In the genomic region with DNA sequence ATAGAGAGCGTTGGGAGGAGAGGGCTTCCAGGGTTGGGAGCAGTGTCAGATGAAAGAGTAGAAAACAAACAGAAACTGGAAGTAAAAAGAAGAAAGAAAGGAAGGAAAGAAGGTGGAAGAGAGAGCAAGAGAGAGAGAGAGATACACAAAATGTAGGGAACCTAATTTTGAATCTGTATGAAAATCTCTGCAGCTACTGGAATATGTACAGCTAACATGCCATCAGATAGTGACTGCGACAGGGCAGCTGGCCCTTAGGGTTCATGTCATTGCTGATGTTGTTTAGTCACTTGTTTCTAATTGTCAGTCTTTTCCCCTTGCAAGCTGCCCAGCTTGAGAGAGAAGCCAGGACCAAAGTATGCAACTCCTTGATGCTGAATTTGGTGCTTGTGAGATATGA, we compare ENCODE assay signal across 35 cellular contexts.
"Had no signal": no experiment of that assay in that cellular context is flagged by ENCODE, and none has a peak within 500 bp of the region (broad histone marks: within the 10 kb centered on the region; RNA-seq: fewer than 3 reads in every experiment).

No MANE protein-coding gene starts in this region.

- H3K27ac Mint-ChIP-seq: activated B cell treated with CpG ODN at 0.5 μM for 24 hours; activated CD4-positive, alpha-beta memory T cell treated with anti-CD3 and anti-CD28 coated beads, Interleukin-2, amount 10 ng/mL, durations not matched to agents 7 days and 5 days; activated CD4-positive, alpha-beta T cell treated with anti-CD3 and anti-CD28 coated beads, Interleukin-2, amount 10 ng/mL, durations not matched to agents 24 days and 14 days; activated CD8-positive, alpha-beta memory T cell treated with anti-CD3 and anti-CD28 coated beads, Interleukin-2, amount 10 ng/mL, durations not matched to agents 7 days and 5 days; activated CD8-positive, alpha-beta T cell treated with anti-CD3 and anti-CD28 coated beads, Interleukin-2, amount 10 ng/mL, durations not matched to agents 7 days and 5 days; activated naive CD4-positive, alpha-beta T cell treated with anti-CD3 and anti-CD28 coated beads for 36 hours; activated naive CD4-positive, alpha-beta T cell treated with anti-CD3 and anti-CD28 coated beads, Interleukin-2, amount 50 U/mL, for 72 hours; activated naive CD8-positive, alpha-beta T cell treated with anti-CD3 and anti-CD28 coated beads for 36 hours; activated T-cell treated with anti-CD3 and anti-CD28 coated beads, Interleukin-2, amount 50 U/mL, for 72 hours; activated T-helper 1 cell treated with anti-CD3 and anti-CD28 coated beads, Interleukin-12 subunit alpha, Interleukin-12 subunit beta, Interleukin-2, Interleukin-4 antibody, amounts not matched to agents 30 ng/mL and 10 ng/mL and 1 ng/mL, durations not matched to agents 14 hours and 24 hours and 36 hours; activated T-helper 17 cell treated with anti-CD3 and anti-CD28 coated beads, Interleukin-2, amount 50 U/mL, for 72 hours; T-helper 1 cell treated with Interleukin-12 subunit alpha and Interleukin-12 subunit beta and Interleukin-4 antibody, amounts not matched to agents 30 μg/mL and 1 μg/mL, for 36 hours; T-helper 2 cell treated with Interferon-gamma antibody and Interleukin-4, amounts not matched to agents 5 μg/mL and 100 μg/mL, for 36 hours had no signal

- H3K9me3 Mint-ChIP-seq: activated B cell treated with CpG ODN at 0.5 μM for 24 hours; activated CD4-positive, alpha-beta memory T cell treated with anti-CD3 and anti-CD28 coated beads, Interleukin-2, amount 10 ng/mL, durations not matched to agents 7 days and 5 days; activated CD4-positive, alpha-beta T cell treated with anti-CD3 and anti-CD28 coated beads, Interleukin-2, amount 10 ng/mL, durations not matched to agents 24 days and 14 days; activated naive CD4-positive, alpha-beta T cell treated with anti-CD3 and anti-CD28 coated beads for 36 hours; activated naive CD4-positive, alpha-beta T cell treated with anti-CD3 and anti-CD28 coated beads, Interleukin-2, amount 50 U/mL, for 72 hours; activated naive CD8-positive, alpha-beta T cell treated with anti-CD3 and anti-CD28 coated beads for 36 hours; activated T-cell treated with anti-CD3 and anti-CD28 coated beads, Interleukin-2, amount 50 U/mL, for 4 hours; activated T-cell treated with anti-CD3 and anti-CD28 coated beads, Interleukin-2, amount 50 U/mL, for 72 hours; activated T-helper 1 cell treated with anti-CD3 and anti-CD28 coated beads, Interleukin-12 subunit alpha, Interleukin-12 subunit beta, Interleukin-2, Interleukin-4 antibody, amounts not matched to agents 30 ng/mL and 10 ng/mL and 1 ng/mL, durations not matched to agents 14 hours and 24 hours and 36 hours; activated T-helper 17 cell treated with anti-CD3 and anti-CD28 coated beads, Interleukin-2, amount 50 U/mL, for 72 hours; T-helper 1 cell treated with Interleukin-12 subunit alpha and Interleukin-12 subunit beta and Interleukin-4 antibody, amounts not matched to agents 30 μg/mL and 1 μg/mL, for 36 hours; T-helper 2 cell treated with Interferon-gamma antibody and Interleukin-4, amounts not matched to agents 5 μg/mL and 100 μg/mL, for 36 hours had no signal

- ATAC-seq: activated CD8-positive, alpha-beta memory T cell treated with anti-CD3 and anti-CD28 coated beads, Interleukin-2, amount 10 ng/mL, durations not matched to agents 7 days and 5 days; activated CD8-positive, alpha-beta T cell treated with anti-CD3 and anti-CD28 coated beads, Interleukin-2, amount 10 ng/mL, durations not matched to agents 7 days and 5 days; activated naive CD4-positive, alpha-beta T cell treated with anti-CD3 and anti-CD28 coated beads, Interleukin-2, amount 50 U/mL, for 72 hours; activated T-cell treated with anti-CD3 and anti-CD28 coated beads, Interleukin-2, amount 50 U/mL, for 4 hours; activated T-cell treated with anti-CD3 and anti-CD28 coated beads, Interleukin-2, amount 50 U/mL, for 72 hours; activated T-helper 17 cell treated with anti-CD3 and anti-CD28 coated beads, Interleukin-2, amount 50 U/mL, for 72 hours; body of pancreas had no signal

- DNase-seq: activated B cell treated with CpG ODN at 0.5 μM for 24 hours; activated CD4-positive, alpha-beta memory T cell treated with anti-CD3 and anti-CD28 coated beads, Interleukin-2, amount 10 ng/mL, durations not matched to agents 7 days and 5 days; activated CD4-positive, alpha-beta T cell treated with anti-CD3 and anti-CD28 coated beads for 4 hours; activated CD4-positive, alpha-beta T cell treated with anti-CD3 and anti-CD28 coated beads, Interleukin-2, amount 10 ng/mL, durations not matched to agents 24 days and 14 days; activated CD4-positive, alpha-beta T cell treated with anti-CD3 and anti-CD28 coated beads, Interleukin-2, amount 50 U/mL, for 1 hour; activated CD4-positive, alpha-beta T cell treated with anti-CD3 and anti-CD28 coated beads, Interleukin-2, amount 50 U/mL, for 4 hours; activated CD4-positive, CD25-positive, alpha-beta regulatory T cell treated with anti-CD3 and anti-CD28 coated beads, Interleukin-2, amount 50 U/mL, for 72 hours; activated CD8-positive, alpha-beta memory T cell treated with anti-CD3 and anti-CD28 coated beads for 24 hours; activated CD8-positive, alpha-beta memory T cell treated with anti-CD3 and anti-CD28 coated beads, Interleukin-2, amount 10 ng/mL, durations not matched to agents 7 days and 5 days; activated CD8-positive, alpha-beta memory T cell treated with anti-CD3 and anti-CD28 coated beads, Interleukin-2, amount 50 U/mL, for 48 hours; activated CD8-positive, alpha-beta T cell treated with anti-CD3 and anti-CD28 coated beads, Interleukin-2, amount 10 ng/mL, durations not matched to agents 7 days and 5 days; activated effector memory CD4-positive, alpha-beta T cell treated with anti-CD3 and anti-CD28 coated beads, Interleukin-2, amount 50 U/mL, for 16 hours; activated gamma-delta T cell treated with Interleukin-2 at 50 U/mL for 16 hours; activated naive CD4-positive, alpha-beta T cell; activated naive CD4-positive, alpha-beta T cell treated with anti-CD3 and anti-CD28 coated beads for 36 hours; activated naive CD4-positive, alpha-beta T cell treated with anti-CD3 and anti-CD28 coated beads, Interleukin-2, amount 50 U/mL, for 16 hours; activated naive CD8-positive, alpha-beta T cell treated with anti-CD3 and anti-CD28 coated beads for 36 hours; activated T-cell treated with anti-CD3 and anti-CD28 coated beads, Interleukin-2, amount 50 U/mL, for 4 hours; activated T-cell treated with anti-CD3 and anti-CD28 coated beads, Interleukin-2, amount 50 U/mL, for 72 hours; adrenal gland; amniotic stem cell; aorta; body of pancreas; brain microvascular endothelial cell; central memory CD4-positive, alpha-beta T cell; T-helper 1 cell; T-helper 2 cell; T-helper 9 cell had no signal

- H3K4me1 ChIP-seq: body of pancreas, breast epithelium had no signal

- H3K4me3 ChIP-seq: adrenal gland, body of pancreas, breast epithelium had no signal

- H3K36me3 ChIP-seq: adrenal gland, brain microvascular endothelial cell, breast epithelium had no signal

- H3K4me3 Mint-ChIP-seq: activated B cell treated with CpG ODN at 0.5 μM for 24 hours; activated CD4-positive, alpha-beta memory T cell treated with anti-CD3 and anti-CD28 coated beads, Interleukin-2, amount 10 ng/mL, durations not matched to agents 7 days and 5 days; activated CD4-positive, alpha-beta T cell treated with anti-CD3 and anti-CD28 coated beads, Interleukin-2, amount 10 ng/mL, durations not matched to agents 24 days and 14 days; activated CD8-positive, alpha-beta memory T cell treated with anti-CD3 and anti-CD28 coated beads, Interleukin-2, amount 10 ng/mL, durations not matched to agents 7 days and 5 days; activated CD8-positive, alpha-beta T cell treated with anti-CD3 and anti-CD28 coated beads, Interleukin-2, amount 10 ng/mL, durations not matched to agents 7 days and 5 days; activated naive CD4-positive, alpha-beta T cell treated with anti-CD3 and anti-CD28 coated beads for 36 hours; activated naive CD8-positive, alpha-beta T cell treated with anti-CD3 and anti-CD28 coated beads for 36 hours; activated T-cell treated with anti-CD3 and anti-CD28 coated beads, Interleukin-2, amount 50 U/mL, for 4 hours; activated T-cell treated with anti-CD3 and anti-CD28 coated beads, Interleukin-2, amount 50 U/mL, for 72 hours; activated T-helper 1 cell treated with anti-CD3 and anti-CD28 coated beads, Interleukin-12 subunit alpha, Interleukin-12 subunit beta, Interleukin-2, Interleukin-4 antibody, amounts not matched to agents 30 ng/mL and 10 ng/mL and 1 ng/mL, durations not matched to agents 14 hours and 24 hours and 36 hours; activated T-helper 17 cell treated with anti-CD3 and anti-CD28 coated beads, Interleukin-2, amount 50 U/mL, for 72 hours; T-helper 1 cell treated with Interleukin-12 subunit alpha and Interleukin-12 subunit beta and Interleukin-4 antibody, amounts not matched to agents 30 μg/mL and 1 μg/mL, for 36 hours; T-helper 2 cell treated with Interferon-gamma antibody and Interleukin-4, amounts not matched to agents 5 μg/mL and 100 μg/mL, for 36 hours had no signal

- H3K9me3 ChIP-seq: adrenal gland, body of pancreas, breast epithelium had no signal

- H3K36me3 Mint-ChIP-seq: activated CD8-positive, alpha-beta memory T cell treated with anti-CD3 and anti-CD28 coated beads, Interleukin-2, amount 10 ng/mL, durations not matched to agents 7 days and 5 days; activated naive CD4-positive, alpha-beta T cell treated with anti-CD3 and anti-CD28 coated beads, Interleukin-2, amount 50 U/mL, for 72 hours; activated naive CD8-positive, alpha-beta T cell treated with anti-CD3 and anti-CD28 coated beads for 36 hours had no signal

- H3K27ac ChIP-seq: adrenal gland, body of pancreas, brain microvascular endothelial cell, breast epithelium, VCaP had no signal

- H3K4me1 Mint-ChIP-seq: activated CD4-positive, alpha-beta memory T cell treated with anti-CD3 and anti-CD28 coated beads, Interleukin-2, amount 10 ng/mL, durations not matched to agents 7 days and 5 days; activated CD4-positive, alpha-beta T cell treated with anti-CD3 and anti-CD28 coated beads, Interleukin-2, amount 10 ng/mL, durations not matched to agents 24 days and 14 days; activated CD8-positive, alpha-beta memory T cell treated with anti-CD3 and anti-CD28 coated beads, Interleukin-2, amount 10 ng/mL, durations not matched to agents 7 days and 5 days; activated naive CD8-positive, alpha-beta T cell treated with anti-CD3 and anti-CD28 coated beads for 36 hours; activated T-helper 17 cell treated with anti-CD3 and anti-CD28 coated beads, Interleukin-2, amount 50 U/mL, for 72 hours had no signal

- H3K27me3 ChIP-seq: adrenal gland, body of pancreas, brain microvascular endothelial cell, breast epithelium had no signal

- H3K27me3 Mint-ChIP-seq: activated B cell treated with CpG ODN at 0.5 μM for 24 hours; activated CD4-positive, alpha-beta memory T cell treated with anti-CD3 and anti-CD28 coated beads, Interleukin-2, amount 10 ng/mL, durations not matched to agents 7 days and 5 days; activated CD4-positive, alpha-beta T cell treated with anti-CD3 and anti-CD28 coated beads, Interleukin-2, amount 10 ng/mL, durations not matched to agents 24 days and 14 days; activated CD8-positive, alpha-beta memory T cell treated with anti-CD3 and anti-CD28 coated beads, Interleukin-2, amount 10 ng/mL, durations not matched to agents 7 days and 5 days; activated naive CD8-positive, alpha-beta T cell treated with anti-CD3 and anti-CD28 coated beads for 36 hours; activated T-helper 17 cell treated with anti-CD3 and anti-CD28 coated beads, Interleukin-2, amount 50 U/mL, for 72 hours had no signal
